ENCODE assay signal across 24 cellular contexts in genomic region chrX:14927391-14927790, GRCh38. TPM values are rescaled to one million over a fixed set of nuclear protein-coding genes. Genes with fewer than 3 reads are reported as not detected.
DNase-seq lines count a peak whose midpoint lies in the region; ATAC-seq and TF ChIP-seq lines count a peak whose summit lies in the region.
"Had no signal": no experiment of that assay in that cellular context is flagged by ENCODE, and none has a peak within 500 bp of the region (broad histone marks: within the 10 kb centered on the region; RNA-seq: fewer than 3 reads in every experiment).

No MANE protein-coding gene starts in this region.

- H3K36me3 Mint-ChIP-seq in T-helper 2 cell treated with Interferon-gamma antibody and Interleukin-4, amounts not matched to agents 5 μg/mL and 100 μg/mL, for 36 hours (ENCODE audit: low read depth), result no peaks in the 10 kb centered on the region
- H3K36me3 Mint-ChIP-seq: CD8-positive, alpha-beta T cell; naive thymus-derived CD4-positive, alpha-beta T cell had no signal

- intact Hi-C loops in IMR-90 (cut with micrococcal nuclease) (no loop called here), body of pancreas (cut with DNase I) (no loop called here)

- no peaks in the 10 kb centered on the region for H4K20me1 ChIP-seq in IMR-90 (ENCODE audit: insufficient read depth, low read length)

- DNase-seq in DMS79 treated with DMSO at 0.1 percent for 48 hours (lab: John Stamatoyannopoulos, UW) (peak; percentile 44), IMR-90 (peak; percentile 58), astrocyte of the hippocampus (ENCODE audit: low read depth, low spot score) (peak; percentile 20), islet precursor cell (peak; percentile 63), NCI-H187 (lab: John Stamatoyannopoulos, UW) (no peak), body of pancreas (no peak), DMS53 (lab: John Stamatoyannopoulos, UW) (no peak)
- DNase-seq in T-helper 2 cell treated with Interferon-gamma antibody and Interleukin-4, amounts not matched to agents 5 μg/mL and 100 μg/mL, for 36 hours (ENCODE audit: low spot score), result no peak
- DNase-seq: activated CD4-positive, alpha-beta T cell treated with anti-CD3 and anti-CD28 coated beads, Interleukin-2, amount 10 ng/mL, durations not matched to agents 7 days and 5 days; activated naive CD4-positive, alpha-beta T cell treated with Interleukin-2 at 50 U/mL for 16 hours; activated T-cell treated with anti-CD3 and anti-CD28 coated beads, Interleukin-2, amount 50 U/mL, for 72 hours; amniotic stem cell; CD8-positive, alpha-beta T cell; dorsolateral prefrontal cortex; MG63; naive thymus-derived CD4-positive, alpha-beta T cell; NCI-H2081; NCI-H524; nucleus accumbens; stimulated activated CD8-positive, alpha-beta memory T cell treated with anti-CD3 and anti-CD28 coated beads, Interleukin-4, amount 100 ng/mL, for 48 hours had no signal

- dilution Hi-C loops in IMR-90 (cut with HindIII; ENCODE audit: low sequenced_read_pairs, unreplicated experiment), result no loop called here

- POLR2A ChIA-PET in IMR-90 (lab: Charles Lee; ENCODE audit: unreplicated experiment), result no interaction called here

- TF ChIP-seq POLR2A in IMR-90 (IDR thresholded peaks at IDR 0.05; ENCODE audit: low read depth, low read length), result no peak
- no peak for TF ChIP-seq POLR2A in body of pancreas (IDR thresholded peaks at IDR 0.05)

- BruUV-seq in IMR-90 (replicated peaks; lab: Mats Ljungman, UMichigan), result no TSS peak

- no peak overlapping the region for H3K4me3 Mint-ChIP-seq in T-helper 2 cell treated with Interferon-gamma antibody and Interleukin-4, amounts not matched to agents 5 μg/mL and 100 μg/mL, for 36 hours
- H3K4me3 Mint-ChIP-seq: activated CD4-positive, alpha-beta T cell treated with anti-CD3 and anti-CD28 coated beads, Interleukin-2, amount 10 ng/mL, durations not matched to agents 7 days and 5 days; activated T-cell treated with anti-CD3 and anti-CD28 coated beads, Interleukin-2, amount 50 U/mL, for 72 hours; CD8-positive, alpha-beta T cell; naive thymus-derived CD4-positive, alpha-beta T cell; T-helper 1 cell treated with Interleukin-12 subunit alpha and Interleukin-12 subunit beta and Interleukin-4 antibody, amounts not matched to agents 30 μg/mL and 1 μg/mL, for 36 hours had no signal

- H2BK5ac ChIP-seq in IMR-90 (ENCODE audit: low read depth, low read length, poor library complexity, severe bottlenecking), result no peak overlapping the region

- no peak overlapping the region for H3K18ac ChIP-seq in IMR-90 (ENCODE audit: low read depth, low read length)

- peaks cover 6% of the 10 kb centered on the region for H3K27me3 Mint-ChIP-seq in T-helper 2 cell treated with Interferon-gamma antibody and Interleukin-4, amounts not matched to agents 5 μg/mL and 100 μg/mL, for 36 hours (ENCODE audit: low read depth)
- H3K27me3 Mint-ChIP-seq: activated CD4-positive, alpha-beta T cell treated with anti-CD3 and anti-CD28 coated beads, Interleukin-2, amount 10 ng/mL, durations not matched to agents 7 days and 5 days had no signal

- H3K9me3 ChIP-seq in IMR-90 (ENCODE audit: control insufficient read depth, insufficient read depth, low read length) (no peaks in the 10 kb centered on the region), body of pancreas (no peaks in the 10 kb centered on the region)
- H3K9me3 ChIP-seq: HAP-1, MG63, tibial nerve had no signal

- 82% methylated on average over 3 of the region's 5 CpGs; no CpG with 5 or more reads in 1 of the 2 experiments for whole genome bisulfite sequencing in IMR-90 (ENCODE audit: extremely low coverage in 2 of 2, insufficient read length in 1 of 2), 2 experiments
- WGBS in body of pancreas, 2 donors, result 46 to 56% methylated on average over 5 of the region's 5 CpGs

- no peak for TF ChIP-seq RAD21 in IMR-90 (IDR thresholded peaks at IDR 0.05; ENCODE audit: low read length)

- no peak overlapping the region; the same call in 1 of the 2 replicates for H4K5ac ChIP-seq in IMR-90 (ENCODE audit: low read depth, low read length)

- peak overlapping the region; percentile 10; the same call in 1 of the 3 replicates for H2BK15ac ChIP-seq in IMR-90 (ENCODE audit: low read depth, low read length)

- 0 out of 2 replicates have a peak, but pooled peaks cover 2% of the 10 kb centered on the region for H3K9me1 ChIP-seq in IMR-90 (ENCODE audit: insufficient read depth, low read length)

- H3K79me1 ChIP-seq in IMR-90 (ENCODE audit: low read depth in 1 of 2, low read length in 2 of 2), result no peaks in the 10 kb centered on the region

- no peak for TF ChIP-seq CTCF in IMR-90 (conservative IDR thresholded peaks at IDR 0.05; ENCODE audit: low read depth, low read length)
- no peak for TF ChIP-seq CTCF in body of pancreas (IDR thresholded peaks at IDR 0.05)

- no peak overlapping the region for H3K4me2 ChIP-seq in IMR-90 (ENCODE audit: low read depth, low read length)

- H3K36me3 ChIP-seq in IMR-90 (ENCODE audit: control insufficient read depth, insufficient read depth, low read length), result no peaks in the 10 kb centered on the region
- H3K36me3 ChIP-seq in body of pancreas (replicated peaks in 1 of 2; ENCODE audit: insufficient read depth in 1 of 2, low read depth in 2 of 2), result no peaks in the 10 kb centered on the region
- H3K36me3 ChIP-seq: HAP-1, MG63, tibial nerve had no signal

- CTCF ChIA-PET in IMR-90 (lab: Yijun Ruan, JAX), result no interaction called here

- H4K8ac ChIP-seq in IMR-90 (ENCODE audit: low read depth in 2 of 2, low read length in 2 of 2), result peak overlapping the region in 1 of 2 experiments; percentile 44; a peak in 1 of 4 replicates

- H2AFZ ChIP-seq in IMR-90 (replicated peaks; ENCODE audit: low read length, poor library complexity), result no peak overlapping the region

- H3K27ac ChIP-seq in IMR-90 (ENCODE audit: insufficient read depth, low read length), result no peak overlapping the region
- H3K27ac ChIP-seq in body of pancreas, result no peak overlapping the region
- H3K27ac ChIP-seq: dorsolateral prefrontal cortex, tibial nerve had no signal

- H3K4me3 ChIP-seq in IMR-90 (ENCODE audit: insufficient read depth, low read depth, low read length) (no peak overlapping the region), body of pancreas (no peak overlapping the region)
- H3K4me3 ChIP-seq: dorsolateral prefrontal cortex, HAP-1, MG63, tibial nerve had no signal

- peak overlapping the region; percentile 26; the same call in 1 of the 2 replicates for H2BK20ac ChIP-seq in IMR-90 (ENCODE audit: low read depth, low read length)

- no peak overlapping the region for H4K91ac ChIP-seq in IMR-90 (ENCODE audit: insufficient read depth, low read depth, low read length)

- H3K9me3 Mint-ChIP-seq in T-helper 2 cell treated with Interferon-gamma antibody and Interleukin-4, amounts not matched to agents 5 μg/mL and 100 μg/mL, for 36 hours, result no peaks in the 10 kb centered on the region
- H3K9me3 Mint-ChIP-seq: activated CD4-positive, alpha-beta T cell treated with anti-CD3 and anti-CD28 coated beads, Interleukin-2, amount 10 ng/mL, durations not matched to agents 7 days and 5 days; CD8-positive, alpha-beta T cell; naive thymus-derived CD4-positive, alpha-beta T cell; T-helper 1 cell treated with Interleukin-12 subunit alpha and Interleukin-12 subunit beta and Interleukin-4 antibody, amounts not matched to agents 30 μg/mL and 1 μg/mL, for 36 hours had no signal

- no peaks in the 10 kb centered on the region for H3K27me3 ChIP-seq in IMR-90 (ENCODE audit: control insufficient read depth, insufficient read depth, low read length)
- no peaks in the 10 kb centered on the region for H3K27me3 ChIP-seq in body of pancreas
- H3K27me3 ChIP-seq: MG63, tibial nerve had no signal

- in situ Hi-C loops in IMR-90 (cut with MboI; ENCODE audit: low sequenced_read_pairs), result no loop called here

- H3K4me1 Mint-ChIP-seq in T-helper 2 cell treated with Interferon-gamma antibody and Interleukin-4, amounts not matched to agents 5 μg/mL and 100 μg/mL, for 36 hours (ENCODE audit: low read depth), result no peaks in the 10 kb centered on the region
- H3K4me1 Mint-ChIP-seq: activated CD4-positive, alpha-beta T cell treated with anti-CD3 and anti-CD28 coated beads, Interleukin-2, amount 10 ng/mL, durations not matched to agents 7 days and 5 days; naive thymus-derived CD4-positive, alpha-beta T cell had no signal

- H3K9ac ChIP-seq in IMR-90 (ENCODE audit: low read depth, low read length), result no peak overlapping the region

- no peak overlapping the region for H2AK5ac ChIP-seq in IMR-90 (ENCODE audit: low read depth, low read length)

- no peak overlapping the region for H3K23ac ChIP-seq in IMR-90 (ENCODE audit: low read depth, low read length)

- H2BK120ac ChIP-seq in IMR-90 (ENCODE audit: low read depth, low read length), result no peak overlapping the region

- ATAC-seq in IMR-90 (ENCODE audit: low read depth), result peak; percentile 10; the same call in 1 of the 2 replicates
- ATAC-seq in body of pancreas, result no peak
- ATAC-seq: activated T-cell treated with anti-CD3 and anti-CD28 coated beads, Interleukin-2, amount 50 U/mL, for 72 hours; CD8-positive, alpha-beta T cell; left lobe of liver; naive thymus-derived CD4-positive, alpha-beta T cell had no signal

- H3K14ac ChIP-seq in IMR-90 (replicated peaks; ENCODE audit: low read depth, low read length), result no peak overlapping the region

- H3K4me1 ChIP-seq in IMR-90 (ENCODE audit: control insufficient read depth, insufficient read depth, low read length), result peaks cover 2% of the 10 kb centered on the region
- H3K4me1 ChIP-seq in body of pancreas, result no peaks in the 10 kb centered on the region
- H3K4me1 ChIP-seq: HAP-1 had no signal

- H3K27ac Mint-ChIP-seq in T-helper 2 cell treated with Interferon-gamma antibody and Interleukin-4, amounts not matched to agents 5 μg/mL and 100 μg/mL, for 36 hours, result no peak overlapping the region
- H3K27ac Mint-ChIP-seq: activated CD4-positive, alpha-beta T cell treated with anti-CD3 and anti-CD28 coated beads, Interleukin-2, amount 10 ng/mL, durations not matched to agents 7 days and 5 days; activated T-cell treated with anti-CD3 and anti-CD28 coated beads, Interleukin-2, amount 50 U/mL, for 72 hours; CD8-positive, alpha-beta T cell; naive thymus-derived CD4-positive, alpha-beta T cell; T-helper 1 cell treated with Interleukin-12 subunit alpha and Interleukin-12 subunit beta and Interleukin-4 antibody, amounts not matched to agents 30 μg/mL and 1 μg/mL, for 36 hours had no signal

- H2AK9ac ChIP-seq in IMR-90 (replicated peaks; ENCODE audit: low read depth, low read length, poor library complexity), result no peak overlapping the region

- H3K4ac ChIP-seq in IMR-90 (ENCODE audit: low read depth, low read length), result 0 out of 2 replicates have a peak overlapping the region, but pooled peaks have one; percentile 56

- H3K56ac ChIP-seq in IMR-90 (ENCODE audit: extremely low read depth, insufficient read depth, low read length), result no peak overlapping the region

RNA-seq across cellular contexts. Expression of gene MOSPD2, which starts 54.2 kb away (rescaled TPM):
- total RNA-seq in IMR-90 (2012; rRNA removed) (22.2 and 27.8 TPM in 2 replicates), body of pancreas (10 to 100 TPM in 1 of 2 donors, 1 to 10 TPM in 1; 6.3 to 12.5 TPM)
- polyA plus RNA-seq in IMR-90 (2012; rRNA removed), result 11.1 and 14.1 TPM in 2 replicates
- 1.1 and 2.2 TPM in 2 replicates for polyA plus RNA-seq in IMR-90 (2012; cell fraction: cytosol; rRNA removed)
- polyA plus RNA-seq in IMR-90 (2012; cell fraction: nucleus; rRNA removed; ENCODE audit: low replicate concordance), result 2.0 and 32.7 TPM in 2 replicates

RNA-seq across cellular contexts. Expression of gene FANCB, which starts 54.5 kb away (rescaled TPM):
- total RNA-seq in IMR-90 (2012; rRNA removed) (7.7 and 14.4 TPM in 2 replicates), body of pancreas (1 to 10 TPM in 1 of 2 donors, not detected in 1; 4.4 TPM)
- 1.6 and 2.5 TPM in 2 replicates for polyA plus RNA-seq in IMR-90 (2012; rRNA removed)
- polyA plus RNA-seq in IMR-90 (2012; cell fraction: cytosol; rRNA removed), result 0.05 and 0.18 TPM in 2 replicates
- polyA plus RNA-seq in IMR-90 (2012; cell fraction: nucleus; rRNA removed; ENCODE audit: low replicate concordance), result 0.24 and 2.6 TPM in 2 replicates

Comparison
In these comparisons a context has a peak if more than half of its experiments do, and no peak if none do; other contexts are left out.
1. DNase-seq: peak in DMS79 treated with DMSO at 0.1 percent for 48 hours (single experiment), IMR-90 (single experiment), astrocyte of the hippocampus (single experiment) and islet precursor cell (single experiment); none in NCI-H187 (0 of 2), body of pancreas (0 of 4), T-helper 2 cell treated with Interferon-gamma antibody and Interleukin-4, amounts not matched to agents 5 μg/mL and 100 μg/mL, for 36 hours (single experiment) and DMS53 (single experiment).